In the genomic region with DNA sequence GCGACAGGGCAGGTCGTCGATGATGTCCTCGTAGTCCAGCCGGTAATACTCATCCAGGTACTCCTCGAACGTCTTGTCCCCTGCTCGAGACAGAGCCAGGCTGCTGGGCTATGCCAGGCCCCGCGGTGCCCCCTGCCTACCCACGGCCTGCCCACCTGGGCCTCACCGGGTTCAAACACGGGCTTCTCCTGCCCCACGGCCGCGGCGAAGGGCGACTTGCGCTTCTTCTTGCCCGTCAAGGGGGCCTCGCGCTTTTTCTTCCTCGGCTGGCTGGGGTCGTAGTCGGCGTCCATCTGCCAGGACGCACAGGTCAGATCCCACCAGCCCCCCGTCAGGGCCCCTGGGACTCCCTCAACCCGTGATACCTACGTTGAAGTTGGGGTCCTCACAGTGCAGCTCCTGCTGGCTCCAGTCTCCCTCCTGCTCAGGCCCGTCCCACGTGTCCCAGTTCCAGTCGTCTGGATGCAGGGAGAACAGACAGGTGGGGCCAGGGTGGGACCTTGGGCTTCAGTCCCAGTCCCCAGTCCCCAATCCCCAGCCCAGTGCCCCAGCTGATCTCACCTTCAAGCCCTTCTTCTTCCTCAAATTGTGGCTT, we compare ENCODE assay signal across 17 cellular contexts. TPM values are rescaled to one million over a fixed set of nuclear protein-coding genes. Genes with fewer than 3 reads are reported as not detected.
"Had no signal": no experiment of that assay in that cellular context is flagged by ENCODE, and none has a peak within 500 bp of the region (broad histone marks: within the 10 kb centered on the region; RNA-seq: fewer than 3 reads in every experiment).

No MANE protein-coding gene starts in this region.

- H3K27ac Mint-ChIP-seq: activated CD4-positive, alpha-beta memory T cell treated with anti-CD3 and anti-CD28 coated beads for 36 hours; activated T-helper 2 cell treated with anti-CD3 and anti-CD28 coated beads, Interferon-gamma antibody, Interleukin-2, Interleukin-4, amounts not matched to agents 10 μg/mL and 5 μg/mL and 100 μg/mL, durations not matched to agents 14 hours and 24 hours and 36 hours had no signal

- H3K4me1 ChIP-seq: ascending aorta, gastrocnemius medialis, left ventricle myocardium inferior, neural progenitor cell, parathyroid adenoma, testis had no signal

- H3K36me3 ChIP-seq: neural progenitor cell had no signal

- H3K79me2 ChIP-seq: parathyroid adenoma had no signal

- FAIRE-seq: bronchial epithelial cell, keratinocyte had no signal

- H3K9me3 ChIP-seq: ascending aorta, gastrocnemius medialis, left ventricle myocardium inferior, testis had no signal

- H3K4me2 ChIP-seq: neural progenitor cell had no signal

- H3K4me3 ChIP-seq: ascending aorta, gastrocnemius medialis, left ventricle myocardium inferior, neural progenitor cell, testis had no signal

- H3K27me3 ChIP-seq: ascending aorta, gastrocnemius medialis, neural progenitor cell, testis had no signal

- H3K9me3 Mint-ChIP-seq: activated CD4-positive, alpha-beta memory T cell treated with anti-CD3 and anti-CD28 coated beads for 36 hours; activated naive CD8-positive, alpha-beta T cell treated with anti-CD3 and anti-CD28 coated beads, Interleukin-2, amount 10 ng/mL, durations not matched to agents 7 days and 5 days; activated T-helper 2 cell treated with anti-CD3 and anti-CD28 coated beads, Interferon-gamma antibody, Interleukin-2, Interleukin-4, amounts not matched to agents 10 μg/mL and 5 μg/mL and 100 μg/mL, durations not matched to agents 14 hours and 24 hours and 36 hours; neural progenitor cell; stimulated activated naive CD8-positive, alpha-beta T cell treated with anti-CD3 and anti-CD28 coated beads, Interleukin-15, amount 100 ng/mL, for 72 hours had no signal

- H2AFZ ChIP-seq: neural progenitor cell, parathyroid adenoma had no signal

- DNase-seq: activated CD4-positive, alpha-beta memory T cell treated with anti-CD3 and anti-CD28 coated beads for 36 hours; activated naive CD8-positive, alpha-beta T cell treated with anti-CD3 and anti-CD28 coated beads, Interleukin-2, amount 10 ng/mL, durations not matched to agents 7 days and 5 days; gastrocnemius medialis; left ventricle myocardium inferior; mesenchymal stem cell; retina; stimulated activated CD4-positive, alpha-beta T cell treated with anti-CD3 and anti-CD28 coated beads, Interleukin-4, amount 100 ng/mL, for 4 hours; stimulated activated naive CD8-positive, alpha-beta T cell treated with anti-CD3 and anti-CD28 coated beads, Interleukin-15, amount 100 ng/mL, for 72 hours; T-helper 9 cell; testis had no signal

- H3K27ac ChIP-seq: ascending aorta, gastrocnemius medialis, left ventricle myocardium inferior, neural progenitor cell, parathyroid adenoma, testis, VCaP had no signal

- H3K9ac ChIP-seq: neural progenitor cell, parathyroid adenoma had no signal

- ATAC-seq: gastrocnemius medialis; stimulated activated naive CD8-positive, alpha-beta T cell treated with anti-CD3 and anti-CD28 coated beads, Interleukin-15, amount 100 ng/mL, for 72 hours had no signal

RNA-seq across cellular contexts. Expression of gene AP1M2, which starts 29.4 kb away (rescaled TPM):
- total RNA-seq: activated CD4-positive, alpha-beta memory T cell treated with anti-CD3 and anti-CD28 coated beads for 36 hours; activated naive CD8-positive, alpha-beta T cell treated with anti-CD3 and anti-CD28 coated beads, Interleukin-2, amount 10 ng/mL, durations not matched to agents 7 days and 5 days; activated T-helper 2 cell treated with anti-CD3 and anti-CD28 coated beads, Interferon-gamma antibody, Interleukin-2, Interleukin-4, amounts not matched to agents 10 μg/mL and 5 μg/mL and 100 μg/mL, durations not matched to agents 14 hours and 24 hours and 36 hours; ascending aorta; left ventricle myocardium inferior had no signal

RNA-seq across cellular contexts. Expression of gene S1PR5, which starts 40.5 kb away (rescaled TPM):
- total RNA-seq: gastrocnemius medialis had no signal
